1 cellular context compared by ENCODE assay signal in genomic region chr12:112812598-112813406, GRCh38.
A peak's percentile ranks its signal among the peaks of the same experiment; 100 is the strongest.
TF ChIP-seq lines count a peak whose summit lies in the region.

No MANE protein-coding gene starts in this region.

TF ChIP-seq in GM12878, 131 proteins besides CTCF, POLR2A, EP300 and RAD21 (continued from another document):
- TF ChIP-seq, protein P1, sequence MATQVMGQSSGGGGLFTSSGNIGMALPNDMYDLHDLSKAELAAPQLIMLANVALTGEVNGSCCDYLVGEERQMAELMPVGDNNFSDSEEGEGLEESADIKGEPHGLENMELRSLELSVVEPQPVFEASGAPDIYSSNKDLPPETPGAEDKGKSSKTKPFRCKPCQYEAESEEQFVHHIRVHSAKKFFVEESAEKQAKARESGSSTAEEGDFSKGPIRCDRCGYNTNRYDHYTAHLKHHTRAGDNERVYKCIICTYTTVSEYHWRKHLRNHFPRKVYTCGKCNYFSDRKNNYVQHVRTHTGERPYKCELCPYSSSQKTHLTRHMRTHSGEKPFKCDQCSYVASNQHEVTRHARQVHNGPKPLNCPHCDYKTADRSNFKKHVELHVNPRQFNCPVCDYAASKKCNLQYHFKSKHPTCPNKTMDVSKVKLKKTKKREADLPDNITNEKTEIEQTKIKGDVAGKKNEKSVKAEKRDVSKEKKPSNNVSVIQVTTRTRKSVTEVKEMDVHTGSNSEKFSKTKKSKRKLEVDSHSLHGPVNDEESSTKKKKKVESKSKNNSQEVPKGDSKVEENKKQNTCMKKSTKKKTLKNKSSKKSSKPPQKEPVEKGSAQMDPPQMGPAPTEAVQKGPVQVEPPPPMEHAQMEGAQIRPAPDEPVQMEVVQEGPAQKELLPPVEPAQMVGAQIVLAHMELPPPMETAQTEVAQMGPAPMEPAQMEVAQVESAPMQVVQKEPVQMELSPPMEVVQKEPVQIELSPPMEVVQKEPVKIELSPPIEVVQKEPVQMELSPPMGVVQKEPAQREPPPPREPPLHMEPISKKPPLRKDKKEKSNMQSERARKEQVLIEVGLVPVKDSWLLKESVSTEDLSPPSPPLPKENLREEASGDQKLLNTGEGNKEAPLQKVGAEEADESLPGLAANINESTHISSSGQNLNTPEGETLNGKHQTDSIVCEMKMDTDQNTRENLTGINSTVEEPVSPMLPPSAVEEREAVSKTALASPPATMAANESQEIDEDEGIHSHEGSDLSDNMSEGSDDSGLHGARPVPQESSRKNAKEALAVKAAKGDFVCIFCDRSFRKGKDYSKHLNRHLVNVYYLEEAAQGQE (IDR thresholded peaks at IDR 0.05; ENCODE audit: low read depth, low read length), result peak; percentile 69; the same call in 1 of the 2 replicates
TF ChIP-seq in GM12878: peak in this region for 1.
